In genomic region chr5:166720026-166720425, GRCh38 we compare ENCODE assay signal across 19 cellular contexts.
DNase-seq lines count a peak whose midpoint lies in the region; ATAC-seq and TF ChIP-seq lines count a peak whose summit lies in the region.
"Had no signal": no experiment of that assay in that cellular context is flagged by ENCODE, and none has a peak within 500 bp of the region (broad histone marks: within the 10 kb centered on the region; RNA-seq: fewer than 3 reads in every experiment).

No MANE protein-coding gene starts in this region.

- H3K9me3 ChIP-seq in RWPE2 (ENCODE audit: severe bottlenecking) = no peaks in the 10 kb centered on the region
- H3K9me3 ChIP-seq: BLaER1 had no signal

- H3K4me3 ChIP-seq in RWPE2 (ENCODE audit: severe bottlenecking) = no peak overlapping the region
- no peak overlapping the region for H3K4me3 ChIP-seq in epithelial cell of esophagus (ENCODE audit: low read length)
- no peak overlapping the region for H3K4me3 ChIP-seq in skeletal muscle cell (ENCODE audit: low read depth, low read length)
- H3K4me3 ChIP-seq: BLaER1, GM23248 had no signal

- no peak for TF ChIP-seq CTCF in RWPE2 (IDR thresholded peaks at IDR 0.05; ENCODE audit: poor library complexity, severe bottlenecking)
- TF ChIP-seq CTCF in epithelial cell of esophagus (IDR thresholded peaks at IDR 0.05; ENCODE audit: insufficient read depth, low read depth, low read length, missing control alignments) = no peak

- DNase-seq in SKM-1 treated with dmso at 0.1 percent for 144 hours (lab: John Stamatoyannopoulos, UW; ENCODE audit: unreplicated experiment) (peak; percentile 2), SKM-1 (lab: John Stamatoyannopoulos, UW; ENCODE audit: unreplicated experiment) (no peak), RWPE2 (ENCODE audit: low spot score) (no peak), epithelial cell of esophagus (ENCODE audit: low read depth) (peak; percentile 19), skeletal muscle cell (ENCODE audit: low read depth) (peak; percentile 36), NCI-H1694 (lab: John Stamatoyannopoulos, UW) (no peak)
- DNase-seq: GF-D8, GM23248, IMR-90, Karpas-422, NCI-H1417 treated with DMSO at 0.1 percent for 48 hours, NCI-H2029, NCI-H2171 treated with DMSO at 0.1 percent for 48 hours, NCI-H748 treated with DMSO at 0.1 percent for 48 hours had no signal

- H3K27me3 ChIP-seq in RWPE2 (ENCODE audit: insufficient read depth, poor library complexity, severe bottlenecking) = no peaks in the 10 kb centered on the region
- H3K27me3 ChIP-seq: BLaER1 had no signal

- H3K27ac ChIP-seq in RWPE2 (ENCODE audit: poor library complexity, severe bottlenecking) = peak overlapping the region; percentile 49
- H3K27ac ChIP-seq: 22Rv1, BLaER1, GM23248 had no signal

- ATAC-seq in RWPE2 (ENCODE audit: low read depth) (peak; percentile 41; the same call in 2 of the 3 replicates), HG02588 (IDR thresholded peaks at IDR 0.05; ENCODE audit: unreplicated experiment) (no peak), HG02970 (IDR thresholded peaks at IDR 0.05; ENCODE audit: low FRiP score, unreplicated experiment) (no peak)
- ATAC-seq: HCT116 had no signal

- H3K4me1 ChIP-seq in RWPE2 (ENCODE audit: insufficient read depth, poor library complexity, severe bottlenecking) = peaks cover 31% of the 10 kb centered on the region
- H3K4me1 ChIP-seq: BLaER1 had no signal

- no peaks in the 10 kb centered on the region for H3K36me3 ChIP-seq in RWPE2 (ENCODE audit: low read depth)
- H3K36me3 ChIP-seq: BLaER1 had no signal

Comparison
In these comparisons a context has a peak if more than half of its experiments do, and no peak if none do; other contexts are left out.
1. DNase-seq: peak in SKM-1 treated with dmso at 0.1 percent for 144 hours (single experiment), epithelial cell of esophagus (single experiment) and skeletal muscle cell (single experiment); none in SKM-1 (single experiment), RWPE2 (single experiment) and NCI-H1694 (single experiment).